In genomic region chr19:29645491-29645867, GRCh38 we compare ENCODE assay signal across 13 cellular contexts. TPM values are rescaled to one million over a fixed set of nuclear protein-coding genes. Genes with fewer than 3 reads are reported as not detected.
A peak's percentile ranks its signal among the peaks of the same experiment; 100 is the strongest.
DNase-seq lines count a peak whose midpoint lies in the region; TF ChIP-seq lines count a peak whose summit lies in the region.
"Had no signal": no experiment of that assay in that cellular context is flagged by ENCODE, and none has a peak within 500 bp of the region (broad histone marks: within the 10 kb centered on the region; RNA-seq: fewer than 3 reads in every experiment).

No MANE protein-coding gene starts in this region.

- H3K9me3 Mint-ChIP-seq in H9 (no peaks in the 10 kb centered on the region; a peak in 1 of 5 replicates), immature natural killer cell (no peaks in the 10 kb centered on the region)
- H3K9me3 Mint-ChIP-seq: activated B cell treated with CpG ODN at 0.5 μM for 24 hours had no signal

- no peak overlapping the region for H3K18ac ChIP-seq in H9 (ENCODE audit: insufficient read length, low read depth, low read length)

- H3K23me2 ChIP-seq in H9 (ENCODE audit: insufficient read length, low read depth, low read length, poor library complexity, severe bottlenecking), result no peaks in the 10 kb centered on the region

- H3K14ac ChIP-seq in H9 (ENCODE audit: insufficient read depth, low read length), result no peak overlapping the region

- no peaks in the 10 kb centered on the region for H4K20me1 ChIP-seq in BLaER1 treated with 17β-estradiol and CSF1 and Interleukin-3, amounts not matched to agents 10 nM and 100 nM
- no peaks in the 10 kb centered on the region for H4K20me1 ChIP-seq in H9 (ENCODE audit: control insufficient read depth, insufficient read depth, insufficient read length)
- no peaks in the 10 kb centered on the region for H4K20me1 ChIP-seq in mammary epithelial cell (ENCODE audit: insufficient read depth, low read length)

- no CpG with 5 or more reads among the region's 5 CpGs for WGBS in H9 (ENCODE audit: extremely low coverage, insufficient read length, low lambda C conversion rate)
- 4% methylated on average over 5 of the region's 5 CpGs for WGBS in mammary epithelial cell (ENCODE audit: low coverage, missing lambda C conversion rate)

- H2BK20ac ChIP-seq in H9 (ENCODE audit: low read depth, low read length, poor library complexity, severe bottlenecking), result no peak overlapping the region

- H3K27me3 Mint-ChIP-seq in H9 (ENCODE audit: low read depth) (peaks cover 6% of the 10 kb centered on the region), immature natural killer cell (ENCODE audit: low read depth in 3 of 3) (peaks cover 0 to 5% (median 2%) of the 10 kb centered on the region in 3 donors)

- peak overlapping the region; percentile 49 to 89 (median 73) for H3K4me2 ChIP-seq in BLaER1 treated with 17β-estradiol and CSF1 and Interleukin-3, amounts not matched to agents 10 nM and 100 nM
- H3K4me2 ChIP-seq in H9 (ENCODE audit: insufficient read depth, insufficient read length, low read length), result peak overlapping the region; percentile 38
- H3K4me2 ChIP-seq in mammary epithelial cell (ENCODE audit: insufficient read depth, low read depth, low read length), result peak overlapping the region; percentile 73

- H2BK15ac ChIP-seq in H9 (ENCODE audit: low read depth, low read length), result no peak overlapping the region

- H3K4me3 Mint-ChIP-seq in H9 (peak overlapping the region in 1 of 2 experiments; percentile 60; a peak in 2 of 5 replicates), immature natural killer cell (peak overlapping the region in 3 of 5 donors; percentile 7 to 63 (median 31))
- H3K4me3 Mint-ChIP-seq: activated B cell treated with CpG ODN at 0.5 μM for 24 hours had no signal

- H2BK120ac ChIP-seq in H9 (ENCODE audit: low read depth, low read length, poor library complexity, severe bottlenecking), result no peak overlapping the region

- no peak overlapping the region for H2AFZ ChIP-seq in H9 (ENCODE audit: low read length)
- H2AFZ ChIP-seq in mammary epithelial cell (ENCODE audit: low read depth, low read length), result peak overlapping the region; percentile 48

- H3K27ac ChIP-seq in BLaER1 treated with 17β-estradiol and CSF1 and Interleukin-3, amounts not matched to agents 10 nM and 100 nM, result no peak overlapping the region
- H3K27ac ChIP-seq in H9 (ENCODE audit: insufficient read length, low read depth, low read length) (no peak overlapping the region), mammary epithelial cell (ENCODE audit: insufficient read depth, low read depth, low read length) (no peak overlapping the region)
- H3K27ac ChIP-seq: esophagus muscularis mucosa, thoracic aorta had no signal

- peak overlapping the region in 2 of 11 experiments; percentile 18 to 24; a peak in 1 of 22 replicates for H3K9ac ChIP-seq in BLaER1 treated with 17β-estradiol and CSF1 and Interleukin-3, amounts not matched to agents 10 nM and 100 nM
- H3K9ac ChIP-seq in H9 (ENCODE audit: extremely low read depth, insufficient read length, low read length), result no peak overlapping the region
- no peak overlapping the region for H3K9ac ChIP-seq in mammary epithelial cell (ENCODE audit: insufficient read depth, low read length)

- H3K36me3 Mint-ChIP-seq in H9 (ENCODE audit: insufficient read depth in 1 of 3, low read depth in 3 of 3), result no peaks in the 10 kb centered on the region
- no peaks in the 10 kb centered on the region for H3K36me3 Mint-ChIP-seq in immature natural killer cell

- dilution Hi-C loops in mammary epithelial cell (cut with HindIII; ENCODE audit: low sequenced_read_pairs), result loop anchor here (5.0 kb wide), 1 partner anchor 33 kb away; no protein-coding TSS in a partner anchor

- H3T11ph ChIP-seq in H9 (ENCODE audit: low read length), result no peak overlapping the region

- no peaks in the 10 kb centered on the region for H3K36me3 ChIP-seq in BLaER1 treated with 17β-estradiol and CSF1 and Interleukin-3, amounts not matched to agents 10 nM and 100 nM
- H3K36me3 ChIP-seq in mammary epithelial cell (ENCODE audit: insufficient read depth, low read length), result no peaks in the 10 kb centered on the region
- H3K36me3 ChIP-seq: BE2C, esophagus muscularis mucosa, thoracic aorta had no signal

- H3K27ac Mint-ChIP-seq in H9, result peak overlapping the region in 1 of 3 experiments; percentile 8; a peak in 1 of 7 replicates
- peak overlapping the region in 1 of 6 donors; percentile 78 for H3K27ac Mint-ChIP-seq in immature natural killer cell
- H3K27ac Mint-ChIP-seq: activated B cell treated with CpG ODN at 0.5 μM for 24 hours had no signal

- H3K56ac ChIP-seq in H9 (ENCODE audit: insufficient read length, low read depth, low read length), result no peak overlapping the region

- no peaks in the 10 kb centered on the region for H3K9me3 ChIP-seq in BLaER1 treated with 17β-estradiol and CSF1 and Interleukin-3, amounts not matched to agents 10 nM and 100 nM (replicated peaks in 1 of 11)
- H3K9me3 ChIP-seq in H9 (ENCODE audit: control insufficient read depth, low read depth, low read length) (no peaks in the 10 kb centered on the region), mammary epithelial cell (replicated peaks; ENCODE audit: insufficient read depth, low read length) (no peaks in the 10 kb centered on the region)
- H3K9me3 ChIP-seq: BE2C, esophagus muscularis mucosa, thoracic aorta had no signal

- H2BK12ac ChIP-seq in H9 (ENCODE audit: insufficient read length, low read depth, low read length), result no peak overlapping the region

- no peak overlapping the region for H4K5ac ChIP-seq in H9 (ENCODE audit: insufficient read length, low read depth, low read length)

- intact Hi-C loops in mammary epithelial cell (cut with micrococcal nuclease), result no loop called here

- no peak overlapping the region for H4K91ac ChIP-seq in H9 (ENCODE audit: insufficient read length, low read depth, low read length)

- no peak overlapping the region; a peak in 1 of 20 replicates for H3K4me3 ChIP-seq in BLaER1 treated with 17β-estradiol and CSF1 and Interleukin-3, amounts not matched to agents 10 nM and 100 nM
- H3K4me3 ChIP-seq in mammary epithelial cell (replicated peaks in 1 of 3; ENCODE audit: insufficient read depth in 1 of 3, low read depth in 2 of 3, low read length in 3 of 3), result no peak overlapping the region
- H3K4me3 ChIP-seq: esophagus muscularis mucosa, thoracic aorta had no signal

- H3K79me2 ChIP-seq in H9 (ENCODE audit: insufficient read depth, low read length) (no peaks in the 10 kb centered on the region), mammary epithelial cell (ENCODE audit: insufficient read depth, low read length) (no peaks in the 10 kb centered on the region)

- H3K4me1 ChIP-seq in BLaER1 treated with 17β-estradiol and CSF1 and Interleukin-3, amounts not matched to agents 10 nM and 100 nM, result peaks cover 20 to 66% (median 32%) of the 10 kb centered on the region in 10 experiments
- peaks cover 4% of the 10 kb centered on the region; the same call in 1 of the 2 replicates for H3K4me1 ChIP-seq in H9 (ENCODE audit: insufficient read depth, low read length)
- H3K4me1 ChIP-seq in mammary epithelial cell (ENCODE audit: insufficient read depth, low read length), result peaks cover 21% of the 10 kb centered on the region
- H3K4me1 ChIP-seq: BE2C had no signal

- DNase-seq in H9 (no peak), mammary epithelial cell (no peak), immature natural killer cell (no peak), dedifferentiated amniotic fluid mesenchymal stem cell (ENCODE audit: extremely low spot score) (no peak), SIG-M5 treated with dmso at 0.1 percent for 504 hours (lab: John Stamatoyannopoulos, UW; ENCODE audit: unreplicated experiment) (no peak), AG08395 (ENCODE audit: low spot score) (no peak)
- DNase-seq: activated B cell treated with CpG ODN at 0.5 μM for 24 hours; BE2C; NCI-H187 treated with DMSO at 0.1 percent for 48 hours; stimulated activated CD4-positive, alpha-beta T cell treated with anti-CD3 and anti-CD28 coated beads, Interleukin-4, amount 100 ng/mL, for 1 hour had no signal

- TF ChIP-seq CTCF in H9 (conservative IDR thresholded peaks at IDR 0.05) (no peak), mammary epithelial cell (conservative IDR thresholded peaks at IDR 0.05 in 1 of 2, IDR thresholded peaks at IDR 0.05 in 1 of 2; ENCODE audit: extremely low read depth in 1 of 2, insufficient read depth in 1 of 2, low read depth in 1 of 2, low read length in 2 of 2) (no peak)

- H3K27me3 ChIP-seq in BLaER1 treated with 17β-estradiol and CSF1 and Interleukin-3, amounts not matched to agents 10 nM and 100 nM, result no peaks in the 10 kb centered on the region
- H3K27me3 ChIP-seq in H9 (ENCODE audit: insufficient read depth, low read length) (no peaks in the 10 kb centered on the region), mammary epithelial cell (ENCODE audit: insufficient read depth, low read length) (no peaks in the 10 kb centered on the region)
- H3K27me3 ChIP-seq: esophagus muscularis mucosa had no signal

- no peak overlapping the region for H2AK5ac ChIP-seq in H9 (ENCODE audit: insufficient read length, low read length)

- no peak overlapping the region for H4K8ac ChIP-seq in H9 (replicated peaks; ENCODE audit: insufficient read length, low read depth, low read length)

- no peak overlapping the region for H2BK5ac ChIP-seq in H9 (ENCODE audit: insufficient read length, low read length)

- in situ Hi-C loops in mammary epithelial cell (cut with MboI; ENCODE audit: low sequenced_read_pairs in 2 of 2), result no loop called here

- no peaks in the 10 kb centered on the region for H3K79me1 ChIP-seq in H9 (ENCODE audit: insufficient read depth, low read depth, low read length, poor library complexity, severe bottlenecking)

- CTCF ChIA-PET in mammary epithelial cell (lab: Charles Lee; ENCODE audit: low non-redundant PET), result interaction anchor here (0.6 kb wide), 2 partner anchors 18 to 23 kb away, joined by 3 to 5 read pairs; no protein-coding TSS in a partner anchor

- H3K4ac ChIP-seq in H9 (ENCODE audit: low read depth, low read length), result no peak overlapping the region

- H3K4me1 Mint-ChIP-seq in H9, result peaks cover 19 to 20% of the 10 kb centered on the region in 2 experiments
- H3K4me1 Mint-ChIP-seq in immature natural killer cell, result peaks cover 19 to 21% of the 10 kb centered on the region in 2 donors
- H3K4me1 Mint-ChIP-seq: activated B cell treated with CpG ODN at 0.5 μM for 24 hours had no signal

- no TSS peak for BruUV-seq in mammary epithelial cell (replicated peaks; lab: Mats Ljungman, UMichigan)

- H3K23ac ChIP-seq in H9 (ENCODE audit: insufficient read length, low read depth, low read length), result no peak overlapping the region

RNA-seq across cellular contexts. Expression of gene PLEKHF1, which starts 19.8 kb away (rescaled TPM):
- total RNA-seq in H9 (2021) (4.9 and 5.0 TPM in 2 replicates), mammary epithelial cell (10 to 100 TPM; 20.6 to 31.2 TPM)
- polyA plus RNA-seq in mammary epithelial cell (12.2 TPM), immature natural killer cell (100 to 1,000 TPM; 107 to 244 (median 141) TPM)
- 8.7 TPM for polyA minus RNA-seq in mammary epithelial cell

RNA-seq across cellular contexts. Expression of gene POP4, which starts 39.4 kb away (rescaled TPM):
- total RNA-seq in H9 (2021), result 51.4 and 53.6 TPM in 2 replicates
- total RNA-seq in mammary epithelial cell, result 10 to 100 TPM; 55.5 to 58.3 TPM
- 90.0 TPM for polyA plus RNA-seq in mammary epithelial cell
- 46.4 TPM for polyA minus RNA-seq in mammary epithelial cell
- 100 to 1,000 TPM; 174 to 222 (median 184) TPM for polyA plus RNA-seq in immature natural killer cell
